Comparison of ENCODE assay signal across 12 cellular contexts in the genomic region with DNA sequence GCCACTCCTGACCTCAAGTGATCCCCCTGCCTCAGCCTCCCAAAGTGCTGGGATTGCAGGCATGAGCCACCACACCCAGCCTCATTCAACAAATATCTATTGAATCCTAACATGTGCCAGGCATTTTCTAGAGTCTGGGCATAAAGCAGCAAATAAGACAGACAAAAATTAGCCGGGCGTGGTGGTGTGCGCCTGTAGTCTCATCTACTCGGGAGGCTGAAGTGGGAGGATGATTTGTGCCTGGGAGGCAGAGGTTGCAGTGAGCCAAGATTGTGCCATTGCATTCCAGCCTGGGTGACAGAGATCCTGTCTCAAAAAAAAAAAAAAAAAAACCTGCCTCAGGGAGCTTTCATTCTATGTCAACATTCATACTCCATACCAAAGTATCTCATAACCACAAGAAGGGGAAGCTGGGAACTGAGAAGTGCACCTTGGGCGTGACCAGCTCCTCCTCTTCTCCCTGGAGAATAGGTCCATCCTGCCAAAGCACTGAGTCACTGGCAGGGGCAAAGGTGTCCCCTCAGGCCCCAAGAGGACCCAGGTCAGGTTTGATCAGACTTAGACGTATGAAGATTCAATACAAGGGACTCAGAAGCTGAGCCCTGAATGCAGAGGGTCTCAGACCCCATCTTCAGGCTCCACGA. TPM values are rescaled to one million over a fixed set of nuclear protein-coding genes. Genes with fewer than 3 reads are reported as not detected.
A peak's percentile ranks its signal among the peaks of the same experiment; 100 is the strongest.
DNase-seq lines count a peak whose midpoint lies in the region; ATAC-seq and TF ChIP-seq lines count a peak whose summit lies in the region.
"Had no signal": no experiment of that assay in that cellular context is flagged by ENCODE, and none has a peak within 500 bp of the region (broad histone marks: within the 10 kb centered on the region; RNA-seq: fewer than 3 reads in every experiment).

No MANE protein-coding gene starts in this region.

- intact Hi-C loops in activated CD4-positive, alpha-beta T cell treated with anti-CD3 and anti-CD28 coated beads, Interleukin-2, amount 10 ng/mL, durations not matched to agents 24 days and 14 days (cut with micrococcal nuclease): no loop called here
- intact Hi-C loops in PC-3 (cut with micrococcal nuclease) (no loop called here), testis (cut with DNase I; ENCODE audit: low total_unique reads) (no loop called here)
- intact Hi-C loops in CD8-positive, alpha-beta T cell (cut with DNase I, micrococcal nuclease): loop anchor here in 1 of 2 experiments (5.0 kb wide), 1 partner anchor 359 kb away; no protein-coding TSS in a partner anchor

- H3K4me1 Mint-ChIP-seq in activated CD4-positive, alpha-beta T cell treated with anti-CD3 and anti-CD28 coated beads, Interleukin-2, amount 10 ng/mL, durations not matched to agents 24 days and 14 days: peaks cover 49% of the 10 kb centered on the region
- peaks cover 56% of the 10 kb centered on the region for H3K4me1 Mint-ChIP-seq in activated CD4-positive, alpha-beta T cell treated with anti-CD3 and anti-CD28 coated beads, Interleukin-2, amount 10 ng/mL, durations not matched to agents 7 days and 5 days
- peaks cover 51% of the 10 kb centered on the region for H3K4me1 Mint-ChIP-seq in endothelial cell (ENCODE audit: unreplicated experiment)
- H3K4me1 Mint-ChIP-seq in stimulated activated naive B cell treated with anti-CD40 and anti-IgM and Interleukin-4, amounts not matched to agents 10 μg/mL and 1 μg/mL and 100 μg/mL, for 72 hours: peaks cover 66 to 77% of the 10 kb centered on the region in 2 donors
- H3K4me1 Mint-ChIP-seq in CD8-positive, alpha-beta T cell (ENCODE audit: low read depth): peaks cover 23% of the 10 kb centered on the region

- H3K27ac Mint-ChIP-seq in activated CD4-positive, alpha-beta T cell treated with anti-CD3 and anti-CD28 coated beads, Interleukin-2, amount 10 ng/mL, durations not matched to agents 24 days and 14 days: peak overlapping the region; percentile 11
- H3K27ac Mint-ChIP-seq in activated CD4-positive, alpha-beta T cell treated with anti-CD3 and anti-CD28 coated beads, Interleukin-2, amount 10 ng/mL, durations not matched to agents 7 days and 5 days: no peak overlapping the region
- peak overlapping the region; percentile 52 for H3K27ac Mint-ChIP-seq in endothelial cell (ENCODE audit: unreplicated experiment)
- H3K27ac Mint-ChIP-seq in stimulated activated naive B cell treated with anti-CD40 and anti-IgM and Interleukin-4, amounts not matched to agents 10 μg/mL and 1 μg/mL and 100 μg/mL, for 72 hours: peak overlapping the region; percentile 70
- H3K27ac Mint-ChIP-seq in CD8-positive, alpha-beta T cell: no peak overlapping the region
- H3K27ac Mint-ChIP-seq: endodermal cell had no signal

- CTCF ChIA-PET in activated CD4-positive, alpha-beta T cell treated with anti-CD3 and anti-CD28 coated beads, Interleukin-2, amount 10 ng/mL, durations not matched to agents 7 days and 5 days (lab: Charles Lee): interaction anchor here (1.2 to 8.1 kb wide), 7 partner anchors 10 to 359 kb away, joined by 4 to 106 read pairs (median 7); a partner anchor contains a TSS
- CTCF ChIA-PET in PC-3 (lab: Charles Lee) (interaction anchor here (0.6 to 1.3 kb wide), 11 partner anchors 10 to 1538 kb away, joined by 3 to 10 read pairs (median 4); a partner anchor contains a TSS), SK-N-SH (lab: Yijun Ruan, JAX) (interaction anchor here (1.2 to 35.1 kb wide), 4 partner anchors 14 to 48 kb away, joined by 3 to 1005 read pairs (median 72); a partner anchor contains a TSS)
- CTCF ChIA-PET in CD8-positive, alpha-beta T cell (lab: Charles Lee): interaction anchor here (0.9 to 47.3 kb wide), 10 partner anchors 9 to 359 kb away, joined by 3 to 1205 read pairs (median 22); a partner anchor contains a TSS

- WGBS in SK-N-SH (ENCODE audit: low lambda C conversion rate): 91% methylated on average over 6 of the region's 7 CpGs
- WGBS in testis, 2 donors: 91 to 92% methylated on average over 7 of the region's 7 CpGs

- H3K9ac ChIP-seq in PC-3 (ENCODE audit: low read length) (no peak overlapping the region), SK-N-SH (no peak overlapping the region)

- H3K27me3 ChIP-seq in PC-3 (ENCODE audit: low read length): no peaks in the 10 kb centered on the region
- no peaks in the 10 kb centered on the region for H3K27me3 ChIP-seq in CD8-positive, alpha-beta T cell (ENCODE audit: insufficient read depth, low read length)
- H3K27me3 ChIP-seq in SK-N-SH (ENCODE audit: insufficient read depth): no peaks in the 10 kb centered on the region
- H3K27me3 ChIP-seq in testis: no peaks in the 10 kb centered on the region

- H3K9me2 ChIP-seq in PC-3 (replicated peaks; ENCODE audit: low read length) (no peaks in the 10 kb centered on the region), SK-N-SH (no peaks in the 10 kb centered on the region)

- peaks cover 40% of the 10 kb centered on the region for H3K36me3 Mint-ChIP-seq in activated CD4-positive, alpha-beta T cell treated with anti-CD3 and anti-CD28 coated beads, Interleukin-2, amount 10 ng/mL, durations not matched to agents 24 days and 14 days (ENCODE audit: low read depth)
- peaks cover 35% of the 10 kb centered on the region for H3K36me3 Mint-ChIP-seq in activated CD4-positive, alpha-beta T cell treated with anti-CD3 and anti-CD28 coated beads, Interleukin-2, amount 10 ng/mL, durations not matched to agents 7 days and 5 days (ENCODE audit: low read depth)
- H3K36me3 Mint-ChIP-seq in endothelial cell (ENCODE audit: low read depth, unreplicated experiment): peaks cover 74% of the 10 kb centered on the region
- H3K36me3 Mint-ChIP-seq in stimulated activated naive B cell treated with anti-CD40 and anti-IgM and Interleukin-4, amounts not matched to agents 10 μg/mL and 1 μg/mL and 100 μg/mL, for 72 hours: peaks cover 69 to 87% of the 10 kb centered on the region in 2 donors
- H3K36me3 Mint-ChIP-seq in CD8-positive, alpha-beta T cell: peaks cover 76% of the 10 kb centered on the region

- H3K27ac ChIP-seq in PC-3 (ENCODE audit: low read length): peak overlapping the region; percentile 70
- no peak overlapping the region for H3K27ac ChIP-seq in CD8-positive, alpha-beta T cell (ENCODE audit: low read depth, low read length)
- H3K27ac ChIP-seq in SK-N-SH (ENCODE audit: low read depth in 2 of 2, low read length in 1 of 2): no peak overlapping the region
- no peak overlapping the region for H3K27ac ChIP-seq in testis

- no peaks in the 10 kb centered on the region for H3K9me3 Mint-ChIP-seq in activated CD4-positive, alpha-beta T cell treated with anti-CD3 and anti-CD28 coated beads, Interleukin-2, amount 10 ng/mL, durations not matched to agents 24 days and 14 days
- H3K9me3 Mint-ChIP-seq in activated CD4-positive, alpha-beta T cell treated with anti-CD3 and anti-CD28 coated beads, Interleukin-2, amount 10 ng/mL, durations not matched to agents 7 days and 5 days: no peaks in the 10 kb centered on the region
- no peaks in the 10 kb centered on the region for H3K9me3 Mint-ChIP-seq in endothelial cell (ENCODE audit: unreplicated experiment)
- H3K9me3 Mint-ChIP-seq in stimulated activated naive B cell treated with anti-CD40 and anti-IgM and Interleukin-4, amounts not matched to agents 10 μg/mL and 1 μg/mL and 100 μg/mL, for 72 hours: no peaks in the 10 kb centered on the region
- H3K9me3 Mint-ChIP-seq in CD8-positive, alpha-beta T cell: no peaks in the 10 kb centered on the region
- H3K9me3 Mint-ChIP-seq: endodermal cell had no signal

- TF ChIP-seq RAD21 in SK-N-SH (IDR thresholded peaks at IDR 0.05; ENCODE audit: low read length): no peak

- no peaks in the 10 kb centered on the region for H3K79me2 ChIP-seq in PC-3 (ENCODE audit: low read length)
- no peaks in the 10 kb centered on the region for H3K79me2 ChIP-seq in SK-N-SH (ENCODE audit: insufficient read depth)

- no peak for DNase-seq in activated CD4-positive, alpha-beta T cell treated with anti-CD3 and anti-CD28 coated beads, Interleukin-2, amount 10 ng/mL, durations not matched to agents 24 days and 14 days
- no peak for DNase-seq in activated CD4-positive, alpha-beta T cell treated with anti-CD3 and anti-CD28 coated beads, Interleukin-2, amount 10 ng/mL, durations not matched to agents 7 days and 5 days
- DNase-seq in PC-3: peak; percentile 98
- DNase-seq in endothelial cell (ENCODE audit: low spot score): no peak
- DNase-seq in stimulated activated naive B cell treated with anti-CD40 and anti-IgM and Interleukin-4, amounts not matched to agents 10 μg/mL and 1 μg/mL and 100 μg/mL, for 72 hours: peak; percentile 28
- no peak for DNase-seq in CD8-positive, alpha-beta T cell
- no peak for DNase-seq in SK-N-SH
- no peak for DNase-seq in testis
- DNase-seq: ACHN; activated CD4-positive, alpha-beta T cell treated with anti-CD3 and anti-CD28 coated beads for 48 hours; endodermal cell; NCI-H146 had no signal

- POLR2A ChIA-PET in activated CD4-positive, alpha-beta T cell treated with anti-CD3 and anti-CD28 coated beads, Interleukin-2, amount 10 ng/mL, durations not matched to agents 7 days and 5 days (lab: Charles Lee): no interaction called here
- POLR2A ChIA-PET in PC-3 (lab: Charles Lee; ENCODE audit: unreplicated experiment) (interaction anchor here (0.7 to 1.1 kb wide), 3 partner anchors 36 to 57 kb away, joined by 4 to 23 read pairs (median 5); no protein-coding TSS in a partner anchor), SK-N-SH (lab: Yijun Ruan, JAX) (no interaction called here)
- POLR2A ChIA-PET in CD8-positive, alpha-beta T cell (lab: Charles Lee): interaction anchor here (0.9 to 4.0 kb wide), 2 partner anchors 45 to 68 kb away, joined by 3 to 24 read pairs; a partner anchor contains a TSS

- TF ChIP-seq EP300 in SK-N-SH (IDR thresholded peaks at IDR 0.05; ENCODE audit: borderline replicate concordance in 1 of 2, low read depth in 1 of 2, low read length in 1 of 2): no peak

- H3K36me3 ChIP-seq in PC-3 (ENCODE audit: low read depth, low read length) (peaks cover 47% of the 10 kb centered on the region), SK-N-SH (replicated peaks in 1 of 2; ENCODE audit: control insufficient read depth in 1 of 2, insufficient read depth in 2 of 2, low read length in 1 of 2) (peaks cover 0 to 14% of the 10 kb centered on the region in 2 experiments), testis (ENCODE audit: low read depth, missing control alignments) (no peaks in the 10 kb centered on the region)
- H3K36me3 ChIP-seq in CD8-positive, alpha-beta T cell (ENCODE audit: insufficient read depth, low read length): peaks cover 16% of the 10 kb centered on the region

- peak overlapping the region; percentile 34 for H3K4me2 ChIP-seq in PC-3 (ENCODE audit: low read length)
- no peak overlapping the region for H3K4me2 ChIP-seq in SK-N-SH

- no TSS peak for BruUV-seq in PC-3 (replicated peaks; lab: Mats Ljungman, UMichigan)

- ATAC-seq in PC-3: peak; percentile 55
- ATAC-seq in stimulated activated naive B cell treated with anti-CD40 and anti-IgM and Interleukin-4, amounts not matched to agents 10 μg/mL and 1 μg/mL and 100 μg/mL, for 72 hours (replicated peaks): peak; percentile 25 to 33
- ATAC-seq in CD8-positive, alpha-beta T cell: no peak

- no peak overlapping the region for H3K4me3 Mint-ChIP-seq in activated CD4-positive, alpha-beta T cell treated with anti-CD3 and anti-CD28 coated beads, Interleukin-2, amount 10 ng/mL, durations not matched to agents 24 days and 14 days
- no peak overlapping the region for H3K4me3 Mint-ChIP-seq in activated CD4-positive, alpha-beta T cell treated with anti-CD3 and anti-CD28 coated beads, Interleukin-2, amount 10 ng/mL, durations not matched to agents 7 days and 5 days
- peak overlapping the region; percentile 42 for H3K4me3 Mint-ChIP-seq in endothelial cell (ENCODE audit: unreplicated experiment)
- peak overlapping the region in 1 of 2 donors; percentile 29 for H3K4me3 Mint-ChIP-seq in stimulated activated naive B cell treated with anti-CD40 and anti-IgM and Interleukin-4, amounts not matched to agents 10 μg/mL and 1 μg/mL and 100 μg/mL, for 72 hours
- H3K4me3 Mint-ChIP-seq in CD8-positive, alpha-beta T cell: no peak overlapping the region
- H3K4me3 Mint-ChIP-seq: endodermal cell had no signal

- TF ChIP-seq CTCF in PC-3 (conservative IDR thresholded peaks at IDR 0.05; ENCODE audit: low read depth, low read length): no peak
- no peak for TF ChIP-seq CTCF in endothelial cell (IDR thresholded peaks at IDR 0.05; ENCODE audit: unreplicated experiment)
- TF ChIP-seq CTCF in CD8-positive, alpha-beta T cell (IDR thresholded peaks at IDR 0.05): no peak
- TF ChIP-seq CTCF in SK-N-SH (IDR thresholded peaks at IDR 0.05): no peak
- TF ChIP-seq CTCF in testis (IDR thresholded peaks at IDR 0.05): no peak

- H3K4me3 ChIP-seq in PC-3 (ENCODE audit: low read length) (no peak overlapping the region), SK-N-SH (ENCODE audit: low read depth in 2 of 2, low read length in 1 of 2) (no peak overlapping the region), testis (no peak overlapping the region)
- H3K4me3 ChIP-seq in CD8-positive, alpha-beta T cell (ENCODE audit: low read depth, low read length): no peak overlapping the region

- no peak overlapping the region for H2AFZ ChIP-seq in PC-3 (ENCODE audit: low read length)
- no peak overlapping the region for H2AFZ ChIP-seq in SK-N-SH (ENCODE audit: low read depth)

- no peaks in the 10 kb centered on the region for H3K9me3 ChIP-seq in PC-3 (ENCODE audit: low read length)
- no peaks in the 10 kb centered on the region for H3K9me3 ChIP-seq in CD8-positive, alpha-beta T cell (ENCODE audit: low read length)
- no peaks in the 10 kb centered on the region for H3K9me3 ChIP-seq in SK-N-SH
- H3K9me3 ChIP-seq in testis: no peaks in the 10 kb centered on the region

- H3K27me3 Mint-ChIP-seq in activated CD4-positive, alpha-beta T cell treated with anti-CD3 and anti-CD28 coated beads, Interleukin-2, amount 10 ng/mL, durations not matched to agents 24 days and 14 days: no peaks in the 10 kb centered on the region
- H3K27me3 Mint-ChIP-seq in activated CD4-positive, alpha-beta T cell treated with anti-CD3 and anti-CD28 coated beads, Interleukin-2, amount 10 ng/mL, durations not matched to agents 7 days and 5 days: no peaks in the 10 kb centered on the region
- peaks cover 22% of the 10 kb centered on the region for H3K27me3 Mint-ChIP-seq in endothelial cell (ENCODE audit: unreplicated experiment)
- H3K27me3 Mint-ChIP-seq in stimulated activated naive B cell treated with anti-CD40 and anti-IgM and Interleukin-4, amounts not matched to agents 10 μg/mL and 1 μg/mL and 100 μg/mL, for 72 hours: no peaks in the 10 kb centered on the region
- H3K27me3 Mint-ChIP-seq in CD8-positive, alpha-beta T cell (ENCODE audit: low read depth): no peaks in the 10 kb centered on the region

- H3K4me1 ChIP-seq in PC-3 (ENCODE audit: insufficient read depth, low read length): peaks cover 50% of the 10 kb centered on the region
- peaks cover 24% of the 10 kb centered on the region for H3K4me1 ChIP-seq in CD8-positive, alpha-beta T cell (ENCODE audit: insufficient read depth, low read length)
- H3K4me1 ChIP-seq in SK-N-SH (ENCODE audit: control insufficient read depth in 1 of 2, insufficient read depth in 2 of 2, low read depth in 1 of 2, low read length in 1 of 2): no peaks in the 10 kb centered on the region; a peak in 1 of 4 replicates
- peaks cover 14% of the 10 kb centered on the region for H3K4me1 ChIP-seq in testis

- no peaks in the 10 kb centered on the region for H4K20me1 ChIP-seq in PC-3 (ENCODE audit: low read length)
- H4K20me1 ChIP-seq in SK-N-SH (ENCODE audit: insufficient read depth): no peaks in the 10 kb centered on the region

- TF ChIP-seq POLR2A in testis (IDR thresholded peaks at IDR 0.05): no peak

- H3F3A ChIP-seq in PC-3 (ENCODE audit: low read length, unreplicated experiment): peaks cover 12% of the 10 kb centered on the region
- no peaks in the 10 kb centered on the region for H3F3A ChIP-seq in SK-N-SH (replicated peaks; ENCODE audit: insufficient read depth)

RNA-seq across cellular contexts. Expression of a gene that starts 36.8 kb away (rescaled TPM):
- 70.9 and 74.0 TPM in 2 replicates for total RNA-seq in activated CD4-positive, alpha-beta T cell treated with anti-CD3 and anti-CD28 coated beads, Interleukin-2, amount 10 ng/mL, durations not matched to agents 24 days and 14 days
- 10 to 100 TPM; 62.5 to 70.6 TPM for total RNA-seq in activated CD4-positive, alpha-beta T cell treated with anti-CD3 and anti-CD28 coated beads, Interleukin-2, amount 10 ng/mL, durations not matched to agents 7 days and 5 days
- total RNA-seq in PC-3 (2014; rRNA removed): 50.7 and 57.5 TPM in 2 replicates
- 43.2 TPM for total RNA-seq in endothelial cell (ENCODE audit: unreplicated experiment)
- total RNA-seq in CD8-positive, alpha-beta T cell: 100 to 1,000 TPM; 144 to 146 TPM
- 12.1 and 14.3 TPM in 2 replicates for polyA plus RNA-seq in SK-N-SH (2012; rRNA removed)
- polyA plus RNA-seq in SK-N-SH (2012; cell fraction: cytosol; rRNA removed): 13.1 and 13.4 TPM in 2 replicates
- polyA plus RNA-seq in SK-N-SH (2012; cell fraction: nucleus; rRNA removed): 10.3 and 13.2 TPM in 2 replicates
- 10 to 100 TPM; 40.1 to 42.0 TPM for total RNA-seq in testis
- polyA plus RNA-seq in testis (ENCODE audit: insufficient read depth, low read depth, low replicate concordance): 22.5 TPM

RNA-seq across cellular contexts. Expression of a gene that starts 46.2 kb away (rescaled TPM):
- 22.7 and 23.6 TPM in 2 replicates for total RNA-seq in activated CD4-positive, alpha-beta T cell treated with anti-CD3 and anti-CD28 coated beads, Interleukin-2, amount 10 ng/mL, durations not matched to agents 24 days and 14 days
- 10 to 100 TPM; 27.4 to 28.9 TPM for total RNA-seq in activated CD4-positive, alpha-beta T cell treated with anti-CD3 and anti-CD28 coated beads, Interleukin-2, amount 10 ng/mL, durations not matched to agents 7 days and 5 days
- total RNA-seq in PC-3 (2014; rRNA removed) (34.7 and 35.3 TPM in 2 replicates), endothelial cell (ENCODE audit: unreplicated experiment) (256 TPM), testis (10 to 100 TPM; 12.7 to 20.1 TPM)
- total RNA-seq in CD8-positive, alpha-beta T cell: 10 to 100 TPM; 32.2 to 32.6 TPM
- polyA plus RNA-seq in SK-N-SH (2012; rRNA removed) (6.5 and 6.6 TPM in 2 replicates), testis (ENCODE audit: insufficient read depth, low read depth, low replicate concordance) (7.6 TPM)
- polyA plus RNA-seq in SK-N-SH (2012; cell fraction: cytosol; rRNA removed): 2.4 and 3.6 TPM in 2 replicates
- 10.2 and 11.2 TPM in 2 replicates for polyA plus RNA-seq in SK-N-SH (2012; cell fraction: nucleus; rRNA removed)

Comparison
In these comparisons a context has a peak if more than half of its experiments do, and no peak if none do; other contexts are left out.
1. H3K27ac Mint-ChIP-seq: peak in activated CD4-positive, alpha-beta T cell treated with anti-CD3 and anti-CD28 coated beads, Interleukin-2, amount 10 ng/mL, durations not matched to agents 24 days and 14 days (single experiment), endothelial cell (single experiment) and stimulated activated naive B cell treated with anti-CD40 and anti-IgM and Interleukin-4, amounts not matched to agents 10 μg/mL and 1 μg/mL and 100 μg/mL, for 72 hours (single experiment); none in activated CD4-positive, alpha-beta T cell treated with anti-CD3 and anti-CD28 coated beads, Interleukin-2, amount 10 ng/mL, durations not matched to agents 7 days and 5 days (single experiment) and CD8-positive, alpha-beta T cell (single experiment).
2. DNase-seq: peak in PC-3 (single experiment) and stimulated activated naive B cell treated with anti-CD40 and anti-IgM and Interleukin-4, amounts not matched to agents 10 μg/mL and 1 μg/mL and 100 μg/mL, for 72 hours (single experiment); none in activated CD4-positive, alpha-beta T cell treated with anti-CD3 and anti-CD28 coated beads, Interleukin-2, amount 10 ng/mL, durations not matched to agents 24 days and 14 days (single experiment), activated CD4-positive, alpha-beta T cell treated with anti-CD3 and anti-CD28 coated beads, Interleukin-2, amount 10 ng/mL, durations not matched to agents 7 days and 5 days (single experiment), endothelial cell (single experiment), CD8-positive, alpha-beta T cell (0 of 7), SK-N-SH (single experiment) and testis (single experiment).
3. POLR2A ChIA-PET loops: an anchor here in PC-3 (0.7 to 1.1 kb wide) and CD8-positive, alpha-beta T cell (0.9 to 4.0 kb wide); none called in activated CD4-positive, alpha-beta T cell treated with anti-CD3 and anti-CD28 coated beads, Interleukin-2, amount 10 ng/mL, durations not matched to agents 7 days and 5 days and SK-N-SH.